Comparison of ENCODE assay signal across 17 cellular contexts in the genomic region with DNA sequence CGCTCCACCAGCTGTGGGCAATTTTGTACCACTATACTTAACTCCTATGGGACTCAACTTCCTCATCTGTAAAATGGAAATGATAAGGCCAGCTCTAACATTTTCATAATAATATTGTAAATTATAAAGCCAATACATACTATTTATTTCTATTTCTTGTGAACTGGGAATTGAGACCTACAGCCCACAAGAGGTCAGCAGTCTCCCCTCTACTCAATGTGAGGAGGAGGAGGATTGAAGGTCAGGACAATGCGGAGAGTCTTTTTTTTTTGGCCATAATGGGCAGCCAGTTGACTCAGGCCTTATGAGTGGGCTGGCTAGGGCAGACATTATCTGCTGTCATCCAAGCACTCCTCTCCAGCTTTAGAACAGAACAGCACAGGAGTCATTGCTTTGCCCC.
"Had no signal": no experiment of that assay in that cellular context is flagged by ENCODE, and none has a peak within 500 bp of the region (broad histone marks: within the 10 kb centered on the region; RNA-seq: fewer than 3 reads in every experiment).

No MANE protein-coding gene starts in this region.

- H3K27me3 ChIP-seq: dorsolateral prefrontal cortex, esophagus muscularis mucosa, right atrium auricular region, thyroid gland, uterus had no signal

- H3K36me3 ChIP-seq: esophagus muscularis mucosa, right atrium auricular region, thyroid gland, uterus had no signal

- H3K9me3 ChIP-seq: esophagus muscularis mucosa, right atrium auricular region, thyroid gland, uterus had no signal

- H3K27ac ChIP-seq: dorsolateral prefrontal cortex, esophagus muscularis mucosa, right atrium auricular region, thyroid gland, uterus had no signal

- FAIRE-seq: bronchial epithelial cell, endometrium, small intestine had no signal

- DNase-seq: activated CD4-positive, alpha-beta T cell treated with anti-CD3 and anti-CD28 coated beads for 4 hours; activated CD8-positive, alpha-beta memory T cell treated with anti-CD3 and anti-CD28 coated beads, Interleukin-2, amount 50 U/mL, for 48 hours; activated CD8-positive, alpha-beta T cell treated with anti-CD3 and anti-CD28 coated beads for 36 hours; activated naive CD4-positive, alpha-beta T cell; aorta; dorsolateral prefrontal cortex; glutamatergic neuron; immature natural killer cell; midbrain; small intestine; thyroid gland; uterus had no signal

- H3K4me3 ChIP-seq: dorsolateral prefrontal cortex, esophagus muscularis mucosa, lung, right atrium auricular region, thyroid gland, uterus had no signal
